ENCODE assay signal across 31 cellular contexts in the genomic region with DNA sequence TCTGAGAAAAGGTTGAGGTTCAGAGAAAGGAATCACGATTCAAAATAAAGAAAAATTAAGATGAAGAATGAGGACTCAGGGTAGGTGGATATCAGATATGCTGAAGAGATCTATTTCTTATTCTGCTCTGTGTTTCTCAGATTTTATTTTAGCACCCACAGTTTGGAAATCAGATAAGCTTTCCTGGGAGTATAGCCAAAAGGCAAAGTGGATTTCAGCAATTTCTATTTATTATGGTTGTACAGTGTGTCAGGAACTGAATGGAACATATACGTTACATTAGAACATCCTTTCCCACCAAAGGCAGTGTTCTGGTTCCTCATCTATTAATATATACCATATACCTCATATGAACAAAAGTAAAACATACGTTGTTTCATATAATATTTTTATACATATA. TPM values are rescaled to one million over a fixed set of nuclear protein-coding genes. Genes with fewer than 3 reads are reported as not detected.
"Had no signal": no experiment of that assay in that cellular context is flagged by ENCODE, and none has a peak within 500 bp of the region (broad histone marks: within the 10 kb centered on the region; RNA-seq: fewer than 3 reads in every experiment).

No MANE protein-coding gene starts in this region.

- H3K4me1 ChIP-seq: left ventricle myocardium inferior, neural progenitor cell, stomach, suprapubic skin, tibial artery, upper lobe of right lung had no signal

- H3K27ac ChIP-seq: left ventricle myocardium inferior, neural progenitor cell, neutrophil, skin epidermis, stomach, suprapubic skin, thoracic aorta, tibial artery, upper lobe of right lung had no signal

- DNase-seq: immature natural killer cell; islet precursor cell; left ventricle myocardium inferior; naive B cell; natural killer cell; nephron progenitor cell; right cardiac atrium; stimulated activated CD4-positive, alpha-beta T cell treated with anti-CD3 and anti-CD28 coated beads, Interleukin-12 subunit alpha, Interleukin-12 subunit beta, amount 100 ng/mL, for 4 hours; stimulated activated CD4-positive, alpha-beta T cell treated with anti-CD3 and anti-CD28 coated beads, Interleukin-15, amount 100 ng/mL, for 24 hours; stimulated activated CD4-positive, alpha-beta T cell treated with anti-CD3 and anti-CD28 coated beads, Interleukin-2, amount 100 ng/mL, for 24 hours; stimulated activated CD4-positive, alpha-beta T cell treated with anti-CD3 and anti-CD28 coated beads, Interleukin-4, amount 100 ng/mL, for 1 hour; stimulated activated naive B cell treated with anti-CD40 and anti-IgM and Interleukin-4, amounts not matched to agents 10 μg/mL and 1 μg/mL and 100 μg/mL, for 72 hours; stimulated activated naive CD8-positive, alpha-beta T cell treated with anti-CD3 and anti-CD28 coated beads, Interleukin-15, Interleukin-2, amounts not matched to agents 100 U/mL and 50 U/mL, for 24 hours; stomach; tibial artery; trophoblast cell; upper lobe of right lung had no signal

- FAIRE-seq: urothelium cell line had no signal

- H3K4me3 ChIP-seq: left ventricle myocardium inferior, lung, neural progenitor cell, skin epidermis, stomach, suprapubic skin, thoracic aorta, tibial artery, upper lobe of right lung had no signal

- H3K4me3 Mint-ChIP-seq: immature natural killer cell; mesothelial cell of epicardium; naive B cell; natural killer cell; nephron progenitor cell; neural progenitor cell; stimulated activated naive B cell treated with anti-CD40 and anti-IgM and Interleukin-4, amounts not matched to agents 10 μg/mL and 1 μg/mL and 100 μg/mL, for 72 hours had no signal

- H3K27ac Mint-ChIP-seq: immature natural killer cell; mesothelial cell of epicardium; naive B cell; natural killer cell; nephron progenitor cell; neural progenitor cell; progenitor cell of endocrine pancreas; stimulated activated naive B cell treated with anti-CD40 and anti-IgM and Interleukin-4, amounts not matched to agents 10 μg/mL and 1 μg/mL and 100 μg/mL, for 72 hours had no signal

- H3K27me3 ChIP-seq: neural progenitor cell, neutrophil, stomach, suprapubic skin, tibial artery, upper lobe of right lung had no signal

- H3K9me3 Mint-ChIP-seq: mesothelial cell of epicardium; naive B cell; nephron progenitor cell; neural progenitor cell; stimulated activated naive B cell treated with anti-CD40 and anti-IgM and Interleukin-4, amounts not matched to agents 10 μg/mL and 1 μg/mL and 100 μg/mL, for 72 hours had no signal

- H3K4me1 Mint-ChIP-seq: immature natural killer cell; mesothelial cell of epicardium; naive B cell; natural killer cell; nephron progenitor cell; neural progenitor cell; stimulated activated naive B cell treated with anti-CD40 and anti-IgM and Interleukin-4, amounts not matched to agents 10 μg/mL and 1 μg/mL and 100 μg/mL, for 72 hours had no signal

- H3K36me3 Mint-ChIP-seq: immature natural killer cell; mesothelial cell of epicardium; naive B cell; natural killer cell; neural progenitor cell; stimulated activated naive B cell treated with anti-CD40 and anti-IgM and Interleukin-4, amounts not matched to agents 10 μg/mL and 1 μg/mL and 100 μg/mL, for 72 hours had no signal

- H3K9me3 ChIP-seq: left ventricle myocardium inferior, neutrophil, stomach, suprapubic skin, thoracic aorta, tibial artery, upper lobe of right lung had no signal

- ATAC-seq: natural killer cell; right cardiac atrium; sciatic nerve; stimulated activated naive B cell treated with anti-CD40 and anti-IgM and Interleukin-4, amounts not matched to agents 10 μg/mL and 1 μg/mL and 100 μg/mL, for 72 hours; stimulated activated naive CD8-positive, alpha-beta T cell treated with anti-CD3 and anti-CD28 coated beads, Interleukin-15, Interleukin-2, amounts not matched to agents 100 U/mL and 50 U/mL, for 24 hours; upper lobe of right lung had no signal

- H3K27me3 Mint-ChIP-seq: progenitor cell of endocrine pancreas had no signal

RNA-seq across cellular contexts. Expression of gene PEX5L, which starts 18.9 kb away (rescaled TPM):
- total RNA-seq: lower leg skin, mononuclear cell, natural killer cell, osteocyte, pulmonary artery endothelial cell, thoracic aorta had no signal
- polyA plus RNA-seq: immature natural killer cell had no signal
